In genomic region chr2:21118302-21118920, GRCh38 we compare ENCODE assay signal across 8 cellular contexts. TPM values are rescaled to one million over a fixed set of nuclear protein-coding genes. Genes with fewer than 3 reads are reported as not detected.
A peak's percentile ranks its signal among the peaks of the same experiment; 100 is the strongest.
DNase-seq lines count a peak whose midpoint lies in the region; ATAC-seq, FAIRE-seq and TF ChIP-seq lines count a peak whose summit lies in the region.

No MANE protein-coding gene starts in this region.

- H3K9me3 ChIP-seq in GM23248 (ENCODE audit: low read depth) (no peaks in the 10 kb centered on the region), mammary epithelial cell (replicated peaks; ENCODE audit: insufficient read depth, low read length) (no peaks in the 10 kb centered on the region), HepG2 (ENCODE audit: low read length) (no peaks in the 10 kb centered on the region), aorta (ENCODE audit: control insufficient read depth, low read length) (no peaks in the 10 kb centered on the region)

- no peak overlapping the region for H3K4me3 ChIP-seq in GM23248
- H3K4me3 ChIP-seq in mammary epithelial cell (replicated peaks in 1 of 3; ENCODE audit: insufficient read depth in 1 of 3, low read depth in 2 of 3, low read length in 3 of 3) = no peak overlapping the region
- no peak overlapping the region for H3K4me3 ChIP-seq in HepG2 (replicated peaks in 1 of 3; ENCODE audit: insufficient read depth in 1 of 3, low read depth in 2 of 3, low read length in 3 of 3)
- no peak overlapping the region for H3K4me3 ChIP-seq in aorta (ENCODE audit: low read length in 2 of 2)

- H3K4me1 ChIP-seq in GM23248 (ENCODE audit: insufficient read depth) (no peaks in the 10 kb centered on the region), mammary epithelial cell (ENCODE audit: insufficient read depth, low read length) (no peaks in the 10 kb centered on the region), HepG2 (ENCODE audit: insufficient read depth, low read length) (peaks cover 22% of the 10 kb centered on the region), aorta (ENCODE audit: control insufficient read depth in 1 of 2, insufficient read depth in 2 of 2, low read length in 2 of 2) (no peaks in the 10 kb centered on the region)

- TF ChIP-seq POLR2A in HepG2 (IDR thresholded peaks at IDR 0.05; ENCODE audit: insufficient read depth in 1 of 2, low read depth in 2 of 2, low read length in 2 of 2) = no peak

- POLR2A ChIA-PET in HepG2 (lab: Yijun Ruan, JAX) = interaction anchor here (1.0 to 5.6 kb wide), 9 partner anchors 48 to 119 kb away, joined by 3 to 103 read pairs (median 15); partner anchors contain the start of gene APOB

- no peak overlapping the region for H3K9ac ChIP-seq in GM23248
- no peak overlapping the region for H3K9ac ChIP-seq in mammary epithelial cell (ENCODE audit: insufficient read depth, low read length)
- no peak overlapping the region for H3K9ac ChIP-seq in HepG2 (ENCODE audit: insufficient read depth, low read depth, low read length)

- H3K4me2 ChIP-seq in GM23248 (ENCODE audit: unreplicated experiment) = no peak overlapping the region
- H3K4me2 ChIP-seq in mammary epithelial cell (ENCODE audit: insufficient read depth, low read depth, low read length) = no peak overlapping the region
- H3K4me2 ChIP-seq in HepG2 (ENCODE audit: low read depth, low read length) = 0 out of 2 replicates have a peak overlapping the region, but pooled peaks have one; percentile 40

- no peak overlapping the region for H2AFZ ChIP-seq in GM23248
- no peak overlapping the region for H2AFZ ChIP-seq in mammary epithelial cell (ENCODE audit: low read depth, low read length)
- no peak overlapping the region for H2AFZ ChIP-seq in HepG2 (ENCODE audit: low read length)

- intact Hi-C loops in mammary epithelial cell (cut with micrococcal nuclease) = loop anchor here (1.0 to 10.0 kb wide), 4 partner anchors 75 to 457 kb away; no protein-coding TSS in a partner anchor
- intact Hi-C loops in HepG2 (cut with micrococcal nuclease; ENCODE audit: unreplicated experiment) = loop anchor here (1.0 kb wide), 2 partner anchors 48 to 75 kb away; no protein-coding TSS in a partner anchor
- intact Hi-C loops in aorta (cut with DNase I) = loop anchor here (1.0 to 5.0 kb wide), 3 partner anchors 75 to 456 kb away; no protein-coding TSS in a partner anchor

- dilution Hi-C loops in mammary epithelial cell (cut with HindIII; ENCODE audit: low sequenced_read_pairs) = no loop called here

- no TSS peak for BruUV-seq in mammary epithelial cell (replicated peaks; lab: Mats Ljungman, UMichigan)
- no TSS peak for BruUV-seq in HepG2 (replicated peaks; lab: Mats Ljungman, UMichigan)

- DNase-seq in DMS53 (lab: John Stamatoyannopoulos, UW) (peak; percentile 69), GM23248 (peak; percentile 34), NCI-H226 (peak; percentile 6), mammary epithelial cell (peak; percentile 11), HepG2 (ENCODE audit: low spot score) (peak; percentile 81), aorta (no peak), NCI-H187 (lab: John Stamatoyannopoulos, UW) (no peak)
- DNase-seq in stimulated activated CD4-positive, alpha-beta T cell treated with anti-CD3 and anti-CD28 coated beads, Interleukin-2, amount 100 ng/mL, for 48 hours = no peak

- in situ Hi-C loops in GM23248 (cut with MboI) (no loop called here), mammary epithelial cell (cut with MboI; ENCODE audit: low sequenced_read_pairs in 2 of 2) (no loop called here), HepG2 (cut with HindIII; ENCODE audit: extremely low pct_ligation_motif_present, low pct_unique_long_range_greater_than_20kb) (loop anchor here (5.0 kb wide), 2 partner anchors 46 to 76 kb away; partner anchors contain the start of gene APOB)

- TF ChIP-seq EP300 in HepG2 (IDR thresholded peaks at IDR 0.05; ENCODE audit: low read depth in 2 of 2, low read length in 2 of 2) (peak in 1 of 2 experiments; percentile 36; a peak in 1 of 4 replicates), HepG2 (CRISPR knock-in tag; IDR thresholded peaks at IDR 0.05; ENCODE audit: borderline replicate concordance) (no peak)

- H3K36me3 ChIP-seq in GM23248 (ENCODE audit: low read depth) = no peaks in the 10 kb centered on the region
- no peaks in the 10 kb centered on the region for H3K36me3 ChIP-seq in mammary epithelial cell (ENCODE audit: insufficient read depth, low read length)
- H3K36me3 ChIP-seq in HepG2 (replicated peaks in 1 of 2; ENCODE audit: control insufficient read depth in 1 of 2, insufficient read depth in 2 of 2, low read length in 2 of 2) = no peaks in the 10 kb centered on the region
- no peaks in the 10 kb centered on the region for H3K36me3 ChIP-seq in aorta (ENCODE audit: control insufficient read depth in 1 of 2, insufficient read depth in 2 of 2, low read length in 1 of 2)

- TF ChIP-seq CTCF in mammary epithelial cell (conservative IDR thresholded peaks at IDR 0.05 in 1 of 2, IDR thresholded peaks at IDR 0.05 in 1 of 2; ENCODE audit: extremely low read depth in 1 of 2, insufficient read depth in 1 of 2, low read depth in 1 of 2, low read length in 2 of 2) (peak; percentile 35 to 62), HepG2 (CRISPR knock-in tag; IDR thresholded peaks at IDR 0.05) (peak; percentile 89)

- FAIRE-seq in HepG2 (lab: Jason Lieb, UNC) = peak; percentile 88

- WGBS in GM23248 (ENCODE audit: low coverage in 1 of 2, low lambda C conversion rate in 2 of 2, missing lambda C conversion rate in 2 of 2), 2 experiments = 8 to 10% methylated on average over 3 of the region's 3 CpGs
- 18% methylated on average over 3 of the region's 3 CpGs for WGBS in mammary epithelial cell (ENCODE audit: low coverage, missing lambda C conversion rate)
- WGBS in HepG2 (ENCODE audit: low lambda C conversion rate) = 44% methylated on average over 3 of the region's 3 CpGs
- 45 to 51% methylated on average over 3 of the region's 3 CpGs for WGBS in aorta, 2 donors

- no peaks in the 10 kb centered on the region for H3F3A ChIP-seq in GM23248 (ENCODE audit: insufficient read depth)

- no peaks in the 10 kb centered on the region for H3K27me3 ChIP-seq in GM23248 (replicated peaks; ENCODE audit: insufficient read depth)
- H3K27me3 ChIP-seq in mammary epithelial cell (ENCODE audit: insufficient read depth, low read length) = no peaks in the 10 kb centered on the region
- H3K27me3 ChIP-seq in HepG2 (ENCODE audit: control insufficient read depth in 1 of 2, insufficient read depth in 2 of 2, low read length in 2 of 2) = no peaks in the 10 kb centered on the region
- no peaks in the 10 kb centered on the region for H3K27me3 ChIP-seq in aorta (ENCODE audit: control insufficient read depth in 1 of 2, insufficient read depth in 2 of 2, low read length in 1 of 2)

- no peak overlapping the region for H3K27ac ChIP-seq in GM23248
- no peak overlapping the region for H3K27ac ChIP-seq in mammary epithelial cell (ENCODE audit: insufficient read depth, low read depth, low read length)
- no peak overlapping the region for H3K27ac ChIP-seq in HepG2 (ENCODE audit: extremely low read length, insufficient read depth, low read length)
- H3K27ac ChIP-seq in aorta (ENCODE audit: low read depth in 1 of 2, low read length in 2 of 2) = no peak overlapping the region

- ATAC-seq in HepG2 (peak; percentile 98), aorta (ENCODE audit: low FRiP score) (no peak)

- H3K9me2 ChIP-seq in GM23248 (ENCODE audit: insufficient read depth) = no peaks in the 10 kb centered on the region

- no peaks in the 10 kb centered on the region for H3K79me2 ChIP-seq in GM23248 (ENCODE audit: insufficient read depth)
- H3K79me2 ChIP-seq in mammary epithelial cell (ENCODE audit: insufficient read depth, low read length) = no peaks in the 10 kb centered on the region
- no peaks in the 10 kb centered on the region for H3K79me2 ChIP-seq in HepG2 (ENCODE audit: insufficient read depth, low read length)

- TF ChIP-seq RAD21 in HepG2 (CRISPR knock-in tag; IDR thresholded peaks at IDR 0.05) = peak; percentile 91

- H4K20me1 ChIP-seq in GM23248 (ENCODE audit: insufficient read depth) = no peaks in the 10 kb centered on the region
- H4K20me1 ChIP-seq in mammary epithelial cell (ENCODE audit: insufficient read depth, low read length) = no peaks in the 10 kb centered on the region
- no peaks in the 10 kb centered on the region for H4K20me1 ChIP-seq in HepG2 (ENCODE audit: insufficient read depth, low read length)

- CTCF ChIA-PET in mammary epithelial cell (lab: Charles Lee; ENCODE audit: low non-redundant PET) = interaction anchor here (0.5 to 0.8 kb wide), 2 partner anchors 76 to 389 kb away, joined by 3 to 6 read pairs; no protein-coding TSS in a partner anchor
- CTCF ChIA-PET in HepG2 (lab: Yijun Ruan, JAX; ENCODE audit: low intra/inter-chr PET ratio, low total read pairs) = interaction anchor here (0.6 to 6.7 kb wide), 4 partner anchors 46 to 80 kb away, joined by 3 to 92 read pairs (median 5); partner anchors contain the start of gene APOB

RNA-seq across cellular contexts. Expression of gene TDRD15, which starts 5.4 kb away (rescaled TPM):
- not detected in 2 replicates for total RNA-seq in GM23248 (2014; rRNA removed; shearing (Covaris generic))
- not detected in 2 replicates for polyA plus RNA-seq in GM23248 (2016; fragmentation: Nextera tagmentation; extraction: Ambion mirVana)
- total RNA-seq in mammary epithelial cell = not detected
- polyA plus RNA-seq in mammary epithelial cell = not detected
- not detected for polyA minus RNA-seq in mammary epithelial cell
- total RNA-seq in HepG2 (2016; rRNA removed; fragmentation: Illumina TruSeq; extraction: Trizol) = 0.28 and 0.29 TPM in 2 replicates
- not detected in 2 replicates for total RNA-seq in HepG2 (2016; cell fraction: cytosol; rRNA removed; fragmentation: Illumina TruSeq; extraction: Trizol; ENCODE audit: low read depth)
- total RNA-seq in HepG2 (2016; cell fraction: insoluble cytoplasmic fraction; rRNA removed; fragmentation: Illumina TruSeq; extraction: Trizol) = 0.24 and 0.30 TPM in 2 replicates
- total RNA-seq in HepG2 (2016; cell fraction: membrane; rRNA removed; fragmentation: Illumina TruSeq; extraction: Trizol) = 0.03 and 0.09 TPM in 2 replicates
- total RNA-seq in HepG2 (2016; cell fraction: nucleus; rRNA removed; fragmentation: Illumina TruSeq; extraction: Trizol) = 1.7 TPM in 2 replicates
- polyA plus RNA-seq in HepG2 (2011; rRNA removed) = 0.07 and 0.12 TPM in 2 replicates
- polyA plus RNA-seq in HepG2 (2011; cell fraction: cytosol; rRNA removed) = 0.01 and 0.03 TPM in 2 replicates
- polyA plus RNA-seq in HepG2 (2011; cell fraction: nucleus; rRNA removed) = 0.14 and 0.29 TPM in 2 replicates
- 0.08 and 0.23 TPM in 2 replicates for polyA plus RNA-seq in HepG2 (2012)
- polyA plus RNA-seq in HepG2 (2016; cell fraction: cytosol; fragmentation: Illumina TruSeq; extraction: Trizol; ENCODE audit: low read depth) = not detected in 2 replicates
- 0.23 TPM in 2 replicates for polyA plus RNA-seq in HepG2 (2016; cell fraction: insoluble cytoplasmic fraction; fragmentation: Illumina TruSeq; extraction: Trizol; ENCODE audit: low read depth)
- polyA plus RNA-seq in HepG2 (2016; cell fraction: membrane; fragmentation: Illumina TruSeq; extraction: Trizol; ENCODE audit: low read depth) = not detected in 2 replicates
- polyA plus RNA-seq in HepG2 (2016; cell fraction: nucleus; fragmentation: Illumina TruSeq; extraction: Trizol; ENCODE audit: insufficient read depth, low read depth) = 0.61 and 0.62 TPM in 2 replicates
- 0.22 TPM in 1 of 2 replicates, not detected in the other for polyA minus RNA-seq in HepG2 (2011; rRNA and poly(A)+ RNA removed; ENCODE audit: low replicate concordance)
- polyA minus RNA-seq in HepG2 (2011; cell fraction: cytosol; rRNA and poly(A)+ RNA removed) = 0.20 TPM in 1 of 2 replicates, not detected in the other
- 7.6 and 9.0 TPM in 2 replicates for polyA minus RNA-seq in HepG2 (2011; cell fraction: nucleus; rRNA and poly(A)+ RNA removed)
- total RNA-seq in aorta = under 1 TPM; 0.06 to 0.15 TPM
- polyA plus RNA-seq in aorta = not detected

Comparison
In these comparisons a context has a peak if more than half of its experiments do, and no peak if none do; other contexts are left out.
1. DNase-seq: peak in DMS53 (single experiment), GM23248 (single experiment), NCI-H226 (single experiment), mammary epithelial cell (single experiment) and HepG2 (single experiment); none in aorta (0 of 2), stimulated activated CD4-positive, alpha-beta T cell treated with anti-CD3 and anti-CD28 coated beads, Interleukin-2, amount 100 ng/mL, for 48 hours (0 of 2) and NCI-H187 (0 of 2).